ENCODE assay signal across 13 cellular contexts in genomic region chr12:64634508-64635092, GRCh38. TPM values are rescaled to one million over a fixed set of nuclear protein-coding genes. Genes with fewer than 3 reads are reported as not detected.
DNase-seq lines count a peak whose midpoint lies in the region; ATAC-seq and TF ChIP-seq lines count a peak whose summit lies in the region.
"Had no signal": no experiment of that assay in that cellular context is flagged by ENCODE, and none has a peak within 500 bp of the region (broad histone marks: within the 10 kb centered on the region; RNA-seq: fewer than 3 reads in every experiment).

No MANE protein-coding gene starts in this region.

- H3K27ac ChIP-seq in Karpas-422 (ENCODE audit: low read length) = 0 out of 2 replicates have a peak overlapping the region, but pooled peaks have one; percentile 23
- peak overlapping the region; percentile 29 to 80 for H3K27ac ChIP-seq in thoracic aorta
- H3K27ac ChIP-seq in upper lobe of right lung = no peak overlapping the region

- no peak overlapping the region for H3K9ac ChIP-seq in Karpas-422 (ENCODE audit: low read length)

- H3K9me3 ChIP-seq in Karpas-422 (ENCODE audit: low read length) = no peaks in the 10 kb centered on the region
- no peaks in the 10 kb centered on the region for H3K9me3 ChIP-seq in thoracic aorta
- H3K9me3 ChIP-seq in upper lobe of right lung = no peaks in the 10 kb centered on the region

- no peaks in the 10 kb centered on the region for H3K27me3 Mint-ChIP-seq in activated naive CD8-positive, alpha-beta T cell
- no peaks in the 10 kb centered on the region for H3K27me3 Mint-ChIP-seq in activated naive CD8-positive, alpha-beta T cell treated with anti-CD3 and anti-CD28 coated beads for 36 hours
- no peaks in the 10 kb centered on the region for H3K27me3 Mint-ChIP-seq in immature natural killer cell (ENCODE audit: low read depth in 3 of 3)

- peak overlapping the region; percentile 84 for H3K27ac Mint-ChIP-seq in activated naive CD8-positive, alpha-beta T cell
- H3K27ac Mint-ChIP-seq in activated naive CD8-positive, alpha-beta T cell treated with anti-CD3 and anti-CD28 coated beads for 36 hours = no peak overlapping the region
- H3K27ac Mint-ChIP-seq in immature natural killer cell = peak overlapping the region; percentile 44 to 93 (median 82)

- no peaks in the 10 kb centered on the region for H3K9me2 ChIP-seq in Karpas-422 (replicated peaks; ENCODE audit: insufficient read depth, low read length)

- peaks cover 6% of the 10 kb centered on the region for H3K9me3 Mint-ChIP-seq in activated naive CD8-positive, alpha-beta T cell (ENCODE audit: low read depth)
- peaks cover 19% of the 10 kb centered on the region for H3K9me3 Mint-ChIP-seq in activated naive CD8-positive, alpha-beta T cell treated with anti-CD3 and anti-CD28 coated beads for 36 hours
- H3K9me3 Mint-ChIP-seq in immature natural killer cell = no peaks in the 10 kb centered on the region

- no peaks in the 10 kb centered on the region for H3K27me3 ChIP-seq in Karpas-422 (ENCODE audit: low read length)
- H3K27me3 ChIP-seq in thoracic aorta (replicated peaks; ENCODE audit: insufficient read depth) = no peaks in the 10 kb centered on the region
- H3K27me3 ChIP-seq in upper lobe of right lung = no peaks in the 10 kb centered on the region

- H3K79me2 ChIP-seq in Karpas-422 (ENCODE audit: low read length) = peaks cover 99% of the 10 kb centered on the region

- H3K4me1 ChIP-seq in Karpas-422 (ENCODE audit: low read length) (peaks cover 64% of the 10 kb centered on the region), thoracic aorta (ENCODE audit: control insufficient read depth in 1 of 2, low read depth in 2 of 2) (peaks cover 56 to 99% of the 10 kb centered on the region in 2 donors), upper lobe of right lung (peaks cover 30% of the 10 kb centered on the region)

- H3K4me2 ChIP-seq in Karpas-422 (ENCODE audit: low read depth, low read length, poor library complexity, severe bottlenecking) = peak overlapping the region; percentile 7

- H3K4me1 Mint-ChIP-seq in activated naive CD8-positive, alpha-beta T cell (ENCODE audit: low read depth) = peaks cover 84% of the 10 kb centered on the region
- H3K4me1 Mint-ChIP-seq in activated naive CD8-positive, alpha-beta T cell treated with anti-CD3 and anti-CD28 coated beads for 36 hours = peaks cover 72% of the 10 kb centered on the region
- H3K4me1 Mint-ChIP-seq in immature natural killer cell = peaks cover 79 to 87% of the 10 kb centered on the region in 2 donors

- no peak for DNase-seq in activated naive CD8-positive, alpha-beta T cell treated with anti-CD3 and anti-CD28 coated beads for 36 hours
- DNase-seq in Karpas-422 (no peak), immature natural killer cell (no peak), thoracic aorta (ENCODE audit: low spot score) (no peak), upper lobe of right lung (no peak)
- DNase-seq in stimulated activated naive CD4-positive, alpha-beta T cell (lab: John Stamatoyannopoulos, UW) = no peak
- DNase-seq: H7, NCI-H1694 treated with DMSO at 0.1 percent for 48 hours, T1000 had no signal

- intact Hi-C loops in upper lobe of right lung (cut with DNase I) = no loop called here

- TF ChIP-seq CTCF in thoracic aorta (IDR thresholded peaks at IDR 0.05) (no peak), upper lobe of right lung (IDR thresholded peaks at IDR 0.05) (no peak)

- H2AFZ ChIP-seq in Karpas-422 (ENCODE audit: low read length) = no peak overlapping the region

- H3K36me3 Mint-ChIP-seq in activated naive CD8-positive, alpha-beta T cell = peaks cover 25% of the 10 kb centered on the region
- H3K36me3 Mint-ChIP-seq in activated naive CD8-positive, alpha-beta T cell treated with anti-CD3 and anti-CD28 coated beads for 36 hours = peaks cover 58% of the 10 kb centered on the region
- peaks cover 10 to 20% (median 12%) of the 10 kb centered on the region in 3 donors for H3K36me3 Mint-ChIP-seq in immature natural killer cell

- H3K36me3 ChIP-seq in Karpas-422 (ENCODE audit: insufficient read depth, low read length) (peaks cover 30% of the 10 kb centered on the region), thoracic aorta (peaks cover 4% of the 10 kb centered on the region), upper lobe of right lung (peaks cover under 1% of the 10 kb centered on the region)

- no peak for ATAC-seq in thoracic aorta (ENCODE audit: insufficient number of reproducible peaks, low FRiP score, low read depth)
- no peak for ATAC-seq in upper lobe of right lung
- ATAC-seq in HG03280 (IDR thresholded peaks at IDR 0.05; ENCODE audit: unreplicated experiment) = no peak

- H3K4me3 ChIP-seq in Karpas-422 (ENCODE audit: low read length) = no peak overlapping the region
- no peak overlapping the region for H3K4me3 ChIP-seq in thoracic aorta
- no peak overlapping the region for H3K4me3 ChIP-seq in upper lobe of right lung
- H3K4me3 ChIP-seq: coronary artery had no signal

- H4K20me1 ChIP-seq in Karpas-422 (ENCODE audit: insufficient read depth, low read depth, low read length) = no peaks in the 10 kb centered on the region

- H3K4me3 Mint-ChIP-seq in activated naive CD8-positive, alpha-beta T cell = peak overlapping the region; percentile 38
- H3K4me3 Mint-ChIP-seq in activated naive CD8-positive, alpha-beta T cell treated with anti-CD3 and anti-CD28 coated beads for 36 hours = no peak overlapping the region
- no peak overlapping the region for H3K4me3 Mint-ChIP-seq in immature natural killer cell
- H3K4me3 Mint-ChIP-seq: nephron had no signal

RNA-seq across cellular contexts. Expression of gene RASSF3, which starts 24.3 kb away (rescaled TPM):
- total RNA-seq in activated naive CD8-positive, alpha-beta T cell treated with anti-CD3 and anti-CD28 coated beads for 36 hours = 10 to 100 TPM; 48.0 to 51.0 TPM
- total RNA-seq in Karpas-422 (2014; rRNA removed; shearing (Covaris generic); ENCODE audit: low replicate concordance) = 21.5 and 27.4 TPM in 2 replicates
- polyA plus RNA-seq in immature natural killer cell = 1 to 10 TPM; 5.2 to 6.2 (median 5.5) TPM
- total RNA-seq in thoracic aorta (100 to 1,000 TPM; 126 to 149 TPM), upper lobe of right lung (96.5 TPM)
